ENCODE assay signal across 8 cellular contexts in the genomic region with DNA sequence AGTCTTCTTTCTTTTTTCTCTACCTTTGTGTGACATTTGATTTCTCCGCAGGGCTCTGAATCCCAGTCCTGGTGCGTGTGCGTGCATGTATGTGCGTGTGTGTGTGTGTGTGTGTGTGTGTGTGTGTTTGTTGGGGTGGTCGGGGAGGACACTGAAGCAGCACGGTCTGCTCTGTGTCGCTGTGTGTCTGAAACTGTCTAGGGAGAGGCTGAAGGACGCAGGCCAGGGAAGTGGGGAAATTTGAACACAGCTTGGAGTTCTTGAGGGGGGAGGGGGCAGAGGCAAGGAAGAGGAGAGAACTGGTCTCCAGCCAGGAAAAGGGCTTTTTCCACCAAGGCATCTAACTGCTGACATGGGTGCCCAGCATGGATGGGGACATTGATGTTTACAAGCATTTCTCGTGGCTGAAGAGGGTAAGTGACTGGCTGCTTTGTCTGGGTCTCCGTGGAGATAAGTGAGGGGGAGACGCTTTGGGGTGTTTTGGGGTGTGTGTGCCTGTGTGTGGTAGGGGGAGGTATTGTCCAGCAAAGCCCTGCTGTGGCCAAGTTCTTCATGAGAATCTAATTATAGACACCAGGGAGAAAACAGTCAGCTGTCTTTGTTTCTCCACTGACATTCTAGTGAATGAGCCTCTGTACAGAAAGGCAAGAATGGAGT.
DNase-seq lines count a peak whose midpoint lies in the region; ATAC-seq and TF ChIP-seq lines count a peak whose summit lies in the region.

No MANE protein-coding gene starts in this region.

- DNase-seq in COLO829 (ENCODE audit: low spot score) = peak; percentile 44
- no peak for DNase-seq in activated CD4-positive, alpha-beta memory T cell treated with anti-CD3 and anti-CD28 coated beads, Interleukin-2, amount 10 ng/mL, durations not matched to agents 7 days and 5 days
- DNase-seq in heart right ventricle = peak; percentile 36 to 63
- no peak for DNase-seq in progenitor cell of endocrine pancreas (ENCODE audit: low spot score, unreplicated experiment)
- DNase-seq in AML-193 (lab: John Stamatoyannopoulos, UW) = no peak
- DNase-seq in activated CD4-positive, alpha-beta T cell treated with anti-CD3 and anti-CD28 coated beads, Interleukin-2, amount 50 U/mL, for 4 hours = no peak

- H3K36me3 ChIP-seq in heart right ventricle = no peaks in the 10 kb centered on the region

- H3K27me3 Mint-ChIP-seq in activated CD4-positive, alpha-beta memory T cell treated with anti-CD3 and anti-CD28 coated beads, Interleukin-2, amount 10 ng/mL, durations not matched to agents 7 days and 5 days = peaks cover 13% of the 10 kb centered on the region
- H3K27me3 Mint-ChIP-seq in progenitor cell of endocrine pancreas = no peaks in the 10 kb centered on the region

- peak overlapping the region; percentile 65 to 88 (median 82) for H3K27ac ChIP-seq in heart right ventricle

- no peaks in the 10 kb centered on the region for H3K9me3 Mint-ChIP-seq in activated CD4-positive, alpha-beta memory T cell treated with anti-CD3 and anti-CD28 coated beads, Interleukin-2, amount 10 ng/mL, durations not matched to agents 7 days and 5 days
- H3K9me3 Mint-ChIP-seq in progenitor cell of endocrine pancreas (ENCODE audit: low read depth) = no peaks in the 10 kb centered on the region

- TF ChIP-seq CTCF in heart right ventricle (IDR thresholded peaks at IDR 0.05) (peak in 1 of 9 donors; percentile 11), progenitor cell of endocrine pancreas (IDR thresholded peaks at IDR 0.05; ENCODE audit: unreplicated experiment) (no peak)

- H3K4me3 Mint-ChIP-seq in activated CD4-positive, alpha-beta memory T cell treated with anti-CD3 and anti-CD28 coated beads, Interleukin-2, amount 10 ng/mL, durations not matched to agents 7 days and 5 days = peak overlapping the region; percentile 58
- peak overlapping the region; percentile 62 for H3K4me3 Mint-ChIP-seq in progenitor cell of endocrine pancreas (ENCODE audit: low read depth)

- peaks cover 7 to 77% (median 57%) of the 10 kb centered on the region in 9 donors for H3K4me1 ChIP-seq in heart right ventricle

- CTCF ChIA-PET in activated CD4-positive, alpha-beta memory T cell treated with anti-CD3 and anti-CD28 coated beads, Interleukin-2, amount 10 ng/mL, durations not matched to agents 7 days and 5 days (lab: Charles Lee) = interaction anchor here (0.9 to 3.1 kb wide), 4 partner anchors 16 to 88 kb away, joined by 3 to 10 read pairs (median 9); partner anchors contain the start of gene PPFIBP2

- no peaks in the 10 kb centered on the region for H3K9me3 ChIP-seq in heart right ventricle

- H3K36me3 Mint-ChIP-seq in activated CD4-positive, alpha-beta memory T cell treated with anti-CD3 and anti-CD28 coated beads, Interleukin-2, amount 10 ng/mL, durations not matched to agents 7 days and 5 days (ENCODE audit: low read depth) = no peaks in the 10 kb centered on the region
- H3K36me3 Mint-ChIP-seq in progenitor cell of endocrine pancreas (ENCODE audit: insufficient read depth) = no peaks in the 10 kb centered on the region

- intact Hi-C loops in heart right ventricle (cut with DNase I) = loop anchor here in 5 of 10 donors (1.0 to 10.0 kb wide), 4 partner anchors 63 to 90 kb away; partner anchors contain the start of gene PPFIBP2 (in 3 of the 5)

- H3K27me3 ChIP-seq in heart right ventricle = peaks cover 0 to 22% (median 0%) of the 10 kb centered on the region in 7 donors

- peak overlapping the region; percentile 9 to 56 (median 47) for H3K4me3 ChIP-seq in heart right ventricle

- peaks cover 56% of the 10 kb centered on the region for H3K4me1 Mint-ChIP-seq in activated CD4-positive, alpha-beta memory T cell treated with anti-CD3 and anti-CD28 coated beads, Interleukin-2, amount 10 ng/mL, durations not matched to agents 7 days and 5 days
- H3K4me1 Mint-ChIP-seq in progenitor cell of endocrine pancreas (ENCODE audit: low read depth) = peaks cover 63% of the 10 kb centered on the region

- POLR2A ChIA-PET in activated CD4-positive, alpha-beta memory T cell treated with anti-CD3 and anti-CD28 coated beads, Interleukin-2, amount 10 ng/mL, durations not matched to agents 7 days and 5 days (lab: Charles Lee) = interaction anchor here (1.1 to 1.3 kb wide), 3 partner anchors 23 to 410 kb away, joined by 3 to 6 read pairs (median 6); partner anchors contain the start of genes EIF3F and PPFIBP2

- peak overlapping the region; percentile 89 for H3K27ac Mint-ChIP-seq in activated CD4-positive, alpha-beta memory T cell treated with anti-CD3 and anti-CD28 coated beads, Interleukin-2, amount 10 ng/mL, durations not matched to agents 7 days and 5 days
- peak overlapping the region; percentile 90 for H3K27ac Mint-ChIP-seq in progenitor cell of endocrine pancreas

- ATAC-seq in heart right ventricle = peak; percentile 53 to 71 (median 64)
- ATAC-seq in GM21515 (IDR thresholded peaks at IDR 0.05; ENCODE audit: unreplicated experiment) = no peak
- ATAC-seq in esophagus mucosa = no peak

- WGBS in heart right ventricle, 2 donors = 12 to 21% methylated on average over 11 of the region's 11 CpGs

Comparison
In these comparisons a context has a peak if more than half of its experiments do, and no peak if none do; other contexts are left out.
1. DNase-seq: peak in COLO829 (single experiment) and heart right ventricle (2 of 2); none in activated CD4-positive, alpha-beta memory T cell treated with anti-CD3 and anti-CD28 coated beads, Interleukin-2, amount 10 ng/mL, durations not matched to agents 7 days and 5 days (single experiment), progenitor cell of endocrine pancreas (single experiment), AML-193 (0 of 2) and activated CD4-positive, alpha-beta T cell treated with anti-CD3 and anti-CD28 coated beads, Interleukin-2, amount 50 U/mL, for 4 hours (0 of 2).
2. ATAC-seq: peak in heart right ventricle (8 of 8); none in GM21515 (single experiment) and esophagus mucosa (single experiment).